Comparison of ENCODE assay signal across 11 cellular contexts in genomic region chr7:57443567-57443966, GRCh38. TPM values are rescaled to one million over a fixed set of nuclear protein-coding genes. Genes with fewer than 3 reads are reported as not detected.
"Had no signal": no experiment of that assay in that cellular context is flagged by ENCODE, and none has a peak within 500 bp of the region (broad histone marks: within the 10 kb centered on the region; RNA-seq: fewer than 3 reads in every experiment).

No MANE protein-coding gene starts in this region.

- DNase-seq: GM23248, GOT3, H7, H9, HCEC 1CT, HFFc6 had no signal

- H3K27ac ChIP-seq: GM23248 had no signal

- H3K36me3 ChIP-seq: HAP-1 had no signal

- H3K4me1 ChIP-seq: HAP-1 had no signal

- ATAC-seq: GM23338, HCT116 had no signal

- H3K4me2 ChIP-seq: GM23338 had no signal

- H2AFZ ChIP-seq: GM23248, GM23338 had no signal

- H3K9ac ChIP-seq: GM23248 had no signal

- FAIRE-seq: H1, H54 had no signal

- H3K4me3 ChIP-seq: GM23248, GM23338, HAP-1 had no signal

- H3K9me3 ChIP-seq: HAP-1 had no signal

RNA-seq across cellular contexts. Expression of gene ZNF716, which starts 6.4 kb away (rescaled TPM):
- total RNA-seq: GM23248, GM23338, H1, H7, H9, HFFc6 had no signal
- polyA plus RNA-seq: GM23248, GM23338, H1 had no signal
